Comparison of ENCODE assay signal across 11 cellular contexts in the genomic region with DNA sequence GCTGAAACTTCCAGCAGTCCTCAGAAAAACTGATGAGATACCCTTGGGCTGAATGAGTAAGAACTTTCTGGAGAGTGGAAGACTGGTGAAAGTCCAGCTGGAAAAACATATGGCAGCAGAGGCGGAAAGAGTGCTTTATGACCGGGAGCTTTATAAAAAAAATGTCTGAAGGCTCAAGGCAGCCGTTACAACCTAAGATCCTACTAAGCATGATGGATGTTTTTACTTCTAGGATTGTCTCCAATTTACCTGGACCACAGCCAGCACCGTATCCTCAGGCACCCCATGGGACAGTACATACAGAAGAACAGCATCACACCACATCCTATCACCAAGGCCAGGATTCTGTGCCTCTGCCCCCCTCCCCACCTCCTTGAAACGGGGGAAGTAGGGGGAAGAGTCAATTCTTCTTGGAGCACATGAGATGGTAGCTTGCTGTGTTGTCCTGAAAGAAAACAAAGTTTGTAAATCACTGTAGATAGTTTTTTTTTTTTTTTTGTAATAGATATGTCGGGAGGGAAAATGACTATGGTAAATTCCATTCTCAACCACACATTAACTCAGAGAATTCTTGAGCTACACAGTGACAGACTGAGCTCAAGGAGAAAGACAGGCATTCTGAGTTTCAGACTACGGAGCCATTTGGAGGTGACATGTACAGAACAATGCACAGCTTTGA. TPM values are rescaled to one million over a fixed set of nuclear protein-coding genes. Genes with fewer than 3 reads are reported as not detected.
DNase-seq lines count a peak whose midpoint lies in the region; ATAC-seq and TF ChIP-seq lines count a peak whose summit lies in the region.
"Had no signal": no experiment of that assay in that cellular context is flagged by ENCODE, and none has a peak within 500 bp of the region (broad histone marks: within the 10 kb centered on the region; RNA-seq: fewer than 3 reads in every experiment).

No MANE protein-coding gene starts in this region.

- intact Hi-C loops in left ventricle myocardium superior (cut with micrococcal nuclease) (loop anchor here (10.0 kb wide), 1 partner anchor 53 kb away; no protein-coding TSS in a partner anchor), ascending aorta (cut with DNase I) (no loop called here)

- no peaks in the 10 kb centered on the region for H3K36me3 ChIP-seq in right atrium auricular region
- H3K36me3 ChIP-seq in ascending aorta, result no peaks in the 10 kb centered on the region
- H3K36me3 ChIP-seq: thoracic aorta had no signal

- H3K4me1 ChIP-seq in right atrium auricular region (peaks cover 0 to 32% of the 10 kb centered on the region in 2 donors), ascending aorta (peaks cover 5 to 24% of the 10 kb centered on the region in 2 donors)

- peak; percentile 41 for ATAC-seq in left ventricle myocardium superior
- ATAC-seq in SK-N-SH treated with all-trans-retinoic acid at 6 μM for 48 hours, result peak; percentile 80
- ATAC-seq: activated CD8-positive, alpha-beta T cell treated with anti-CD3 and anti-CD28 coated beads for 36 hours had no signal

- H3K27me3 ChIP-seq in right atrium auricular region (no peaks in the 10 kb centered on the region), ascending aorta (no peaks in the 10 kb centered on the region)

- TF ChIP-seq CTCF in right atrium auricular region (IDR thresholded peaks at IDR 0.05) (no peak), ascending aorta (IDR thresholded peaks at IDR 0.05) (no peak)

- DNase-seq in left ventricle myocardium superior (no peak), right atrium auricular region (ENCODE audit: low spot score) (no peak), kidney glomerular epithelial cell (lab: John Stamatoyannopoulos, UW) (peak; percentile 35), activated gamma-delta T cell (lab: John Stamatoyannopoulos, UW) (no peak), ascending aorta (ENCODE audit: low spot score in 2 of 2) (no peak), NCI-H187 treated with DMSO at 0.1 percent for 48 hours (lab: John Stamatoyannopoulos, UW) (no peak), GOT3 (lab: John Stamatoyannopoulos, UW) (no peak)
- DNase-seq: activated CD8-positive, alpha-beta T cell treated with anti-CD3 and anti-CD28 coated beads for 36 hours had no signal

- H3K27ac ChIP-seq in right atrium auricular region, result no peak overlapping the region
- no peak overlapping the region for H3K27ac ChIP-seq in ascending aorta
- H3K27ac ChIP-seq: C4-2B, thoracic aorta had no signal

- H3K9me3 ChIP-seq in right atrium auricular region (no peaks in the 10 kb centered on the region), ascending aorta (no peaks in the 10 kb centered on the region)
- H3K9me3 ChIP-seq: thoracic aorta had no signal

- H3K4me3 ChIP-seq in right atrium auricular region, result no peak overlapping the region
- H3K4me3 ChIP-seq in ascending aorta, result no peak overlapping the region
- H3K4me3 ChIP-seq: thoracic aorta had no signal

TF ChIP-seq in SK-N-SH treated with all-trans-retinoic acid at 6 μM for 48 hours, 23 proteins besides CTCF, POLR2A, EP300 and RAD21:
- TF ChIP-seq PATZ1 (CRISPR knock-in tag; IDR thresholded peaks at IDR 0.05; ENCODE audit: borderline replicate concordance) (no peak), ESRRG (CRISPR knock-in tag; IDR thresholded peaks at IDR 0.05) (no peak)

RNA-seq across cellular contexts. Expression of gene IRF2BP2, which starts 11.8 kb away (rescaled TPM):
- total RNA-seq in left ventricle myocardium superior (124 TPM), right atrium auricular region (10 to 100 TPM; 74.5 to 76.3 TPM), ascending aorta (80.0 TPM)
